Comparison of ENCODE assay signal across 9 cellular contexts in the genomic region with DNA sequence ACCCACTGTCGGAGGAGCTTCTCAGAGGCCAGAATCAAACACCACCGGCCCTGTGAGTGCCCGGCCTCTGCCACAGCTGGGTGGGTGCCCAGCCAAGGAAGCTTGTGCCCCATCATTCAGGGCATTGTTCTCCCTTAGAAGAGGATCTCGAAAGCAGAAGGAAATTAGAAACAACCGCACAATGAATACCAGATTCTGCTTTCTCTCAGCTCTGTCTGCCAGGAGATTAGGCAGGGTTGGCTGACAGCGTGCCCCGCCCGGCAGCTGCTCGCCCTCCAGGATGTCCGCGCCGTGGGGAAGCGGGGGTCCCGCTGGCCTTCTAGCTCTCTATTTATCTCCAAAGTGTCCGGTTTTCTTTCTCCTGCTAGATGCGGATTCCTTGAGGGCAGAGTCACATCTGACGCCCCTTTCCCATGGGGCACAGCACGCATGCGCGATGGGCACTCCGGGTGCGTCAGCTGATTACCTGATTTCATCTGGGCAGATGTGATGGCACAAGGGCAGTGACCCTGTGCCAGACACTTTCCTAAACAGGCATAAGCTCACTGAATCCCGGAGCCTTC. TPM values are rescaled to one million over a fixed set of nuclear protein-coding genes. Genes with fewer than 3 reads are reported as not detected.
A peak's percentile ranks its signal among the peaks of the same experiment; 100 is the strongest.
DNase-seq lines count a peak whose midpoint lies in the region; ATAC-seq and TF ChIP-seq lines count a peak whose summit lies in the region.
"Had no signal": no experiment of that assay in that cellular context is flagged by ENCODE, and none has a peak within 500 bp of the region (broad histone marks: within the 10 kb centered on the region; RNA-seq: fewer than 3 reads in every experiment).

No MANE protein-coding gene starts in this region.

- H3K36me3 Mint-ChIP-seq in activated CD4-positive, alpha-beta memory T cell treated with anti-CD3 and anti-CD28 coated beads for 36 hours: no peaks in the 10 kb centered on the region

- no peaks in the 10 kb centered on the region for H3K27me3 ChIP-seq in mucosa of stomach (ENCODE audit: control insufficient read depth, insufficient read depth, low read length)
- no peaks in the 10 kb centered on the region for H3K27me3 ChIP-seq in stomach

- CTCF ChIA-PET in activated CD4-positive, alpha-beta memory T cell treated with anti-CD3 and anti-CD28 coated beads for 36 hours (lab: Charles Lee): interaction anchor here (0.7 to 1.9 kb wide), 5 partner anchors 20 to 273 kb away, joined by 3 to 12 read pairs (median 3); no protein-coding TSS in a partner anchor

- H3K36me3 ChIP-seq in mucosa of stomach (ENCODE audit: control insufficient read depth, insufficient read depth, low read length) (no peaks in the 10 kb centered on the region), stomach (no peaks in the 10 kb centered on the region)

- peak overlapping the region; percentile 68 for H3K4me3 Mint-ChIP-seq in activated CD4-positive, alpha-beta memory T cell treated with anti-CD3 and anti-CD28 coated beads for 36 hours

- no peak for ATAC-seq in GM18498 (IDR thresholded peaks at IDR 0.05; ENCODE audit: unreplicated experiment)
- no peak for ATAC-seq in HG03135 (IDR thresholded peaks at IDR 0.05; ENCODE audit: unreplicated experiment)

- no peak for TF ChIP-seq POLR2A in stomach (IDR thresholded peaks at IDR 0.05)

- H3K9me3 Mint-ChIP-seq in activated CD4-positive, alpha-beta memory T cell treated with anti-CD3 and anti-CD28 coated beads for 36 hours: no peaks in the 10 kb centered on the region

- no peak overlapping the region for H3K27ac Mint-ChIP-seq in activated CD4-positive, alpha-beta memory T cell treated with anti-CD3 and anti-CD28 coated beads for 36 hours

- H3K4me1 ChIP-seq in mucosa of stomach (ENCODE audit: control insufficient read depth, insufficient read depth, low read length) (peaks cover 40% of the 10 kb centered on the region), stomach (peaks cover 20 to 53% (median 37%) of the 10 kb centered on the region in 4 donors)

- peak overlapping the region; percentile 62 for H3K9ac ChIP-seq in mucosa of stomach (ENCODE audit: low read length)

- TF ChIP-seq CTCF in stomach (IDR thresholded peaks at IDR 0.05): no peak

- no peak for TF ChIP-seq EP300 in stomach (IDR thresholded peaks at IDR 0.05)

- H3K4me3 ChIP-seq in mucosa of stomach (ENCODE audit: low read length): peak overlapping the region; percentile 40
- H3K4me3 ChIP-seq in stomach: peak overlapping the region; percentile 21 to 32 (median 27)

- 20 to 41% (median 33%) methylated on average over 18 to 23 of the region's 23 CpGs for WGBS in stomach, 5 donors

- H3K27ac ChIP-seq in epithelial cell of prostate (peak overlapping the region; percentile 5), stomach (peak overlapping the region; percentile 37 to 89 (median 85))

- POLR2A ChIA-PET in activated CD4-positive, alpha-beta memory T cell treated with anti-CD3 and anti-CD28 coated beads for 36 hours (lab: Charles Lee): interaction anchor here (0.6 kb wide), 1 partner anchor 101 kb away, joined by 3 read pairs; no protein-coding TSS in a partner anchor

- DNase-seq in Daoy (ENCODE audit: low read depth): peak; percentile 83
- peak; percentile 15 for DNase-seq in NCI-H2107 (lab: John Stamatoyannopoulos, UW)
- peak; percentile 61 for DNase-seq in activated CD4-positive, alpha-beta memory T cell treated with anti-CD3 and anti-CD28 coated beads for 36 hours
- no peak for DNase-seq in epithelial cell of prostate (ENCODE audit: low read depth, low spot score)
- DNase-seq in stomach: peak; percentile 30

- intact Hi-C loops in activated CD4-positive, alpha-beta memory T cell treated with anti-CD3 and anti-CD28 coated beads for 36 hours (cut with micrococcal nuclease): no loop called here
- intact Hi-C loops in stomach (cut with DNase I; ENCODE audit: low total_unique reads): no loop called here

- peaks cover 11% of the 10 kb centered on the region for H3K27me3 Mint-ChIP-seq in activated CD4-positive, alpha-beta memory T cell treated with anti-CD3 and anti-CD28 coated beads for 36 hours

- H3K4me1 Mint-ChIP-seq in activated CD4-positive, alpha-beta memory T cell treated with anti-CD3 and anti-CD28 coated beads for 36 hours (ENCODE audit: low read depth): peaks cover 9% of the 10 kb centered on the region

- no peaks in the 10 kb centered on the region for H3K9me3 ChIP-seq in mucosa of stomach (ENCODE audit: control insufficient read depth, low read length)
- H3K9me3 ChIP-seq in stomach: no peaks in the 10 kb centered on the region

RNA-seq across cellular contexts. Expression of a gene that starts 25.5 kb away (rescaled TPM):
- not detected in 2 replicates for total RNA-seq in Daoy (2014; rRNA removed; shearing (Covaris generic))
- total RNA-seq in activated CD4-positive, alpha-beta memory T cell treated with anti-CD3 and anti-CD28 coated beads for 36 hours: not detected
- 10 to 100 TPM in 1 of 5 donors, 1 to 10 TPM in 1, not detected in 3; 2.6 to 11.2 TPM for total RNA-seq in stomach
- polyA plus RNA-seq in stomach: 10 to 100 TPM in 1 of 3 donors, not detected in 2; 53.9 TPM
- total RNA-seq: HT1080 had no signal
